9 cellular contexts compared by ENCODE assay signal in genomic region chr20:63697357-63697867, GRCh38. TPM values are rescaled to one million over a fixed set of nuclear protein-coding genes. Genes with fewer than 3 reads are reported as not detected.
DNase-seq lines count a peak whose midpoint lies in the region; ATAC-seq and TF ChIP-seq lines count a peak whose summit lies in the region.
"Had no signal": no experiment of that assay in that cellular context is flagged by ENCODE, and none has a peak within 500 bp of the region (broad histone marks: within the 10 kb centered on the region; RNA-seq: fewer than 3 reads in every experiment).

No MANE protein-coding gene starts in this region.

- 88 to 91% methylated on average over 5 to 7 of the region's 7 CpGs for WGBS in endodermal cell (ENCODE audit: insufficient coverage in 1 of 2, insufficient read length in 1 of 2), 2 experiments

- H3K4me1 Mint-ChIP-seq in endodermal cell: no peaks in the 10 kb centered on the region

- DNase-seq in DMS 273 (lab: John Stamatoyannopoulos, UW; ENCODE audit: unreplicated experiment) (peak; percentile 55), DMS 273 treated with DMSO at 0.1 percent for 48 hours (lab: John Stamatoyannopoulos, UW) (no peak), endodermal cell (peak; percentile 61), NCI-H187 (lab: John Stamatoyannopoulos, UW) (no peak)
- peak; percentile 33 for DNase-seq in stimulated activated CD8-positive, alpha-beta memory T cell treated with anti-CD3 and anti-CD28 coated beads, Interleukin-4, amount 100 ng/mL, for 48 hours
- DNase-seq: activated CD8-positive, alpha-beta memory T cell treated with anti-CD3 and anti-CD28 coated beads, Interleukin-2, amount 50 U/mL, for 48 hours; NCI-H1436 had no signal

- no peaks in the 10 kb centered on the region for H3K4me1 ChIP-seq in endodermal cell (ENCODE audit: control insufficient read depth, insufficient read depth, low read length)

- no peak overlapping the region for H3K4me3 Mint-ChIP-seq in endodermal cell

- no peaks in the 10 kb centered on the region for H3K27me3 Mint-ChIP-seq in endodermal cell (ENCODE audit: insufficient read depth)

- peak; percentile 19 for TF ChIP-seq CTCF in endodermal cell (conservative IDR thresholded peaks at IDR 0.05)

- H3K36me3 ChIP-seq in endodermal cell (ENCODE audit: control insufficient read depth, insufficient read depth, low read length): no peaks in the 10 kb centered on the region

- no peak overlapping the region for H3K27ac ChIP-seq in endodermal cell (ENCODE audit: low read depth, low read length)

- ATAC-seq in HG03439 (IDR thresholded peaks at IDR 0.05; ENCODE audit: unreplicated experiment): no peak

- no peaks in the 10 kb centered on the region for H3K27me3 ChIP-seq in endodermal cell (ENCODE audit: control insufficient read depth, insufficient read depth, low read length, poor library complexity, severe bottlenecking)

- H3K9me3 Mint-ChIP-seq in endodermal cell: peaks cover 2% of the 10 kb centered on the region

- H3K27ac Mint-ChIP-seq in endodermal cell: no peak overlapping the region
- H3K27ac Mint-ChIP-seq: immature natural killer cell had no signal

- H3K36me3 Mint-ChIP-seq in endodermal cell (ENCODE audit: low read depth): peaks cover 6% of the 10 kb centered on the region
- H3K36me3 Mint-ChIP-seq: immature natural killer cell had no signal

- no peak overlapping the region for H3K4me3 ChIP-seq in endodermal cell (ENCODE audit: low read length)

- H3K9me3 ChIP-seq in endodermal cell (ENCODE audit: control insufficient read depth, low read length): no peaks in the 10 kb centered on the region

- H3K9ac ChIP-seq in endodermal cell (ENCODE audit: extremely low read depth, low read length, poor library complexity, severe bottlenecking): no peak overlapping the region

RNA-seq across cellular contexts. Expression of gene TNFRSF6B, which starts 1.0 kb away (rescaled TPM):
- not detected for total RNA-seq in endodermal cell
- polyA plus RNA-seq in endodermal cell (2013, experiment 1 of 2): 2.0 TPM
- polyA plus RNA-seq in endodermal cell (2013, experiment 2 of 2): 1.1 TPM
- polyA plus RNA-seq: immature natural killer cell had no signal

RNA-seq across cellular contexts. Expression of gene ARFRP1, which starts 10.4 kb away (rescaled TPM):
- total RNA-seq in endodermal cell: 10 to 100 TPM; 41.6 to 46.2 TPM
- 17.2 TPM for polyA plus RNA-seq in endodermal cell (2013, experiment 1 of 2)
- polyA plus RNA-seq in endodermal cell (2013, experiment 2 of 2): 13.7 TPM

RNA-seq across cellular contexts. Expression of gene ZGPAT, which starts 10.4 kb away (rescaled TPM):
- 10 to 100 TPM; 28.8 to 29.5 TPM for total RNA-seq in endodermal cell
- 20.8 TPM for polyA plus RNA-seq in endodermal cell (2013, experiment 1 of 2)
- polyA plus RNA-seq in endodermal cell (2013, experiment 2 of 2): 22.4 TPM

RNA-seq across cellular contexts. Expression of gene LIME1, which starts 39.1 kb away (rescaled TPM):
- total RNA-seq in endodermal cell: 10 to 100 TPM in 1 of 2 donors, 1 to 10 TPM in 1; 7.6 to 10.1 TPM
- polyA plus RNA-seq in endodermal cell (2013, experiment 1 of 2): 10.0 TPM
- polyA plus RNA-seq in endodermal cell (2013, experiment 2 of 2): 9.6 TPM

RNA-seq across cellular contexts. Expression of gene RTEL1, which starts 39.3 kb away (rescaled TPM):
- 10 to 100 TPM; 33.9 to 36.7 TPM for total RNA-seq in endodermal cell
- polyA plus RNA-seq in endodermal cell (2013, experiment 1 of 2): 17.6 TPM
- polyA plus RNA-seq in endodermal cell (2013, experiment 2 of 2): 14.2 TPM

Comparison
In these comparisons a context has a peak if more than half of its experiments do, and no peak if none do; other contexts are left out.
1. DNase-seq: peak in DMS 273 (single experiment), endodermal cell (single experiment) and stimulated activated CD8-positive, alpha-beta memory T cell treated with anti-CD3 and anti-CD28 coated beads, Interleukin-4, amount 100 ng/mL, for 48 hours (single experiment); none in DMS 273 treated with DMSO at 0.1 percent for 48 hours (single experiment) and NCI-H187 (0 of 2).